ENCODE assay signal across 8 cellular contexts in genomic region chr22:35552186-35552842, GRCh38. TPM values are rescaled to one million over a fixed set of nuclear protein-coding genes. Genes with fewer than 3 reads are reported as not detected.
DNase-seq lines count a peak whose midpoint lies in the region; ATAC-seq and TF ChIP-seq lines count a peak whose summit lies in the region.

No MANE protein-coding gene starts in this region.

- H3K4me3 ChIP-seq in BLaER1 = no peak overlapping the region
- no peak overlapping the region for H3K4me3 ChIP-seq in KMS-11 (IDR thresholded peaks at IDR 0.05; ENCODE audit: insufficient read depth, low read depth, low read length)
- no peak overlapping the region for H3K4me3 ChIP-seq in esophagus muscularis mucosa

- no peak overlapping the region for H2AFZ ChIP-seq in KMS-11 (ENCODE audit: low read depth)

- H3K36me3 ChIP-seq in BLaER1 (no peaks in the 10 kb centered on the region), KMS-11 (ENCODE audit: insufficient read depth) (no peaks in the 10 kb centered on the region), esophagus muscularis mucosa (peaks cover 0 to 48% (median 25%) of the 10 kb centered on the region in 4 donors)

- H4K20me1 ChIP-seq in BLaER1 = no peaks in the 10 kb centered on the region
- no peaks in the 10 kb centered on the region for H4K20me1 ChIP-seq in KMS-11 (ENCODE audit: insufficient read depth)

- peak; percentile 80 to 84 for DNase-seq in activated CD4-positive, alpha-beta T cell treated with anti-CD3 and anti-CD28 coated beads, Interleukin-2, amount 50 U/mL, for 48 hours
- DNase-seq in erythroblast (lab: John Stamatoyannopoulos, UW) (peak; percentile 59 to 71), SIG-M5 treated with dmso at 0.1 percent for 504 hours (lab: John Stamatoyannopoulos, UW; ENCODE audit: unreplicated experiment) (no peak), esophagus muscularis mucosa (ENCODE audit: extremely low spot score) (no peak)
- peak; percentile 60 for DNase-seq in stimulated activated CD8-positive, alpha-beta memory T cell treated with anti-CD3 and anti-CD28 coated beads, Interleukin-15, amount 100 ng/mL, for 1 hour (ENCODE audit: low read depth)

- ATAC-seq in HG03039 (IDR thresholded peaks at IDR 0.05; ENCODE audit: unreplicated experiment) = no peak

- TF ChIP-seq POLR2A in erythroblast (IDR thresholded peaks at IDR 0.05; ENCODE audit: low read length) = no peak
- no peak for TF ChIP-seq POLR2A in esophagus muscularis mucosa (IDR thresholded peaks at IDR 0.05; ENCODE audit: low read depth)

- 45% methylated on average over 12 of the region's 14 CpGs for WGBS in esophagus muscularis mucosa

- H3K27me3 ChIP-seq in BLaER1 = no peaks in the 10 kb centered on the region
- peaks cover 5% of the 10 kb centered on the region; the same call in 1 of the 2 replicates for H3K27me3 ChIP-seq in KMS-11 (ENCODE audit: insufficient read depth, low read depth)
- no peaks in the 10 kb centered on the region for H3K27me3 ChIP-seq in esophagus muscularis mucosa

- no peaks in the 10 kb centered on the region for H3K79me2 ChIP-seq in KMS-11 (ENCODE audit: insufficient read depth, low read depth)

- H3K27ac ChIP-seq in BLaER1 = peak overlapping the region; percentile 43; the same call in 1 of the 2 replicates
- H3K27ac ChIP-seq in KMS-11 = no peak overlapping the region
- H3K27ac ChIP-seq in esophagus muscularis mucosa (replicated peaks in 1 of 4) = no peak overlapping the region

- no peaks in the 10 kb centered on the region for H3K9me3 ChIP-seq in BLaER1
- H3K9me3 ChIP-seq in esophagus muscularis mucosa = no peaks in the 10 kb centered on the region

- intact Hi-C loops in esophagus muscularis mucosa (cut with DNase I) = no loop called here

- TF ChIP-seq EP300 in esophagus muscularis mucosa (IDR thresholded peaks at IDR 0.05) = no peak

- peak overlapping the region; percentile 74 for H3K4me2 ChIP-seq in BLaER1
- peak overlapping the region; percentile 60 for H3K4me2 ChIP-seq in KMS-11

- H3K4me1 ChIP-seq in BLaER1 = peaks cover 73% of the 10 kb centered on the region
- peaks cover 12% of the 10 kb centered on the region for H3K4me1 ChIP-seq in KMS-11 (ENCODE audit: low read depth, poor library complexity, severe bottlenecking)
- peaks cover 11 to 40% (median 29%) of the 10 kb centered on the region in 4 donors for H3K4me1 ChIP-seq in esophagus muscularis mucosa

- TF ChIP-seq CTCF in KMS-11 (conservative IDR thresholded peaks at IDR 0.05; ENCODE audit: low read depth, low read length) (no peak), esophagus muscularis mucosa (IDR thresholded peaks at IDR 0.05) (no peak)

- H3K9ac ChIP-seq in BLaER1 (no peak overlapping the region), KMS-11 (no peak overlapping the region)

RNA-seq across cellular contexts. Expression of gene RASD2, which starts 11.7 kb away (rescaled TPM):
- total RNA-seq in esophagus muscularis mucosa = 10 to 100 TPM; 18.4 to 53.6 (median 31.7) TPM

Comparison
In these comparisons a context has a peak if more than half of its experiments do, and no peak if none do; other contexts are left out.
1. DNase-seq: peak in activated CD4-positive, alpha-beta T cell treated with anti-CD3 and anti-CD28 coated beads, Interleukin-2, amount 50 U/mL, for 48 hours (2 of 2), erythroblast (2 of 2) and stimulated activated CD8-positive, alpha-beta memory T cell treated with anti-CD3 and anti-CD28 coated beads, Interleukin-15, amount 100 ng/mL, for 1 hour (single experiment); none in SIG-M5 treated with dmso at 0.1 percent for 504 hours (single experiment) and esophagus muscularis mucosa (single experiment).